24 cellular contexts compared by ENCODE assay signal in the genomic region with DNA sequence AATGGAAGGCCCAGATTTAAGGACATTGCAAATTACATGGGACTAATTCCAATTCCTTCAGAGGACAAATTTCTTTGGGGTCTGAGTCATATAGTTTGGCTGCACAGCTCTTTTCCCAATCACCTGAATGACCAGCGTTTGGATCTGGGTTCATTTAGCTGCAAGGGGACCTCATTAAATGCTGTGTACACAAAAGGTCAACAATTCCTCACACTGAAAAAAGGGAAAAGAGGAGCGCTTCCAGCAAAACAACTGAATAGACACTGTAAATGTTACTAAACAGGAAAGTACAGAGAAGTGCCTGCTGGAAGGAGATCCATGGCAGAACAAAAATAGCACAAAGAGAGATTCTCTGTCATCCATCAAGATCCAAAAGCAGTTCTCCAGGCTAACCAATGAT.
DNase-seq lines count a peak whose midpoint lies in the region; ATAC-seq and TF ChIP-seq lines count a peak whose summit lies in the region.
"Had no signal": no experiment of that assay in that cellular context is flagged by ENCODE, and none has a peak within 500 bp of the region (broad histone marks: within the 10 kb centered on the region; RNA-seq: fewer than 3 reads in every experiment).

No MANE protein-coding gene starts in this region.

- no peak overlapping the region for H2AK5ac ChIP-seq in mesendoderm (ENCODE audit: low read length)

- intact Hi-C loops in esophagus muscularis mucosa (cut with DNase I): no loop called here

- no peak for TF ChIP-seq EP300 in esophagus muscularis mucosa (IDR thresholded peaks at IDR 0.05)

- H3K9me3 ChIP-seq in esophagus muscularis mucosa: no peaks in the 10 kb centered on the region
- H3K9me3 ChIP-seq: BE2C, BLaER1 had no signal

- ATAC-seq in foreskin keratinocyte: no peak
- ATAC-seq: GM12878 had no signal

- no peak overlapping the region for H2BK120ac ChIP-seq in mesendoderm (ENCODE audit: low read depth, low read length)

- no peak overlapping the region for H3K23ac ChIP-seq in mesendoderm (ENCODE audit: low read length)

- DNase-seq in LNCaP clone FGC (ENCODE audit: low read depth) (peak; percentile 76), esophagus muscularis mucosa (ENCODE audit: extremely low spot score) (peak; percentile 17), mesendoderm (no peak), superior temporal gyrus (ENCODE audit: extremely low spot score) (no peak), foreskin keratinocyte (no peak), NCI-H146 (lab: John Stamatoyannopoulos, UW) (no peak), CD1c-positive myeloid dendritic cell (ENCODE audit: extremely low spot score) (no peak)
- DNase-seq: 8988T; ACHN; BE2C; C1 segment of cervical spinal cord; CD4-positive, alpha-beta memory T cell; CD4-positive, CD25-positive, alpha-beta regulatory T cell; CD8-positive, alpha-beta memory T cell; COR-L47; DMS 273 treated with DMSO at 0.1 percent for 48 hours; DMS153; DMS53; DMS79; DND-41; EL; GDM1 had no signal

- H3K79me1 ChIP-seq in mesendoderm (ENCODE audit: low read length): no peaks in the 10 kb centered on the region

- H3K4me3 ChIP-seq in LNCaP clone FGC (ENCODE audit: low read depth, low read length) (no peak overlapping the region), esophagus muscularis mucosa (no peak overlapping the region), mesendoderm (ENCODE audit: low read length) (no peak overlapping the region)
- H3K4me3 ChIP-seq: BLaER1, GM12878 had no signal

- H3K4ac ChIP-seq in mesendoderm (ENCODE audit: low read depth, low read length): no peak overlapping the region

- no peak for TF ChIP-seq POLR2A in esophagus muscularis mucosa (IDR thresholded peaks at IDR 0.05; ENCODE audit: low read depth)

- no peaks in the 10 kb centered on the region for H3K27me3 ChIP-seq in esophagus muscularis mucosa
- no peaks in the 10 kb centered on the region for H3K27me3 ChIP-seq in mesendoderm (ENCODE audit: insufficient read depth, low read length, poor library complexity)
- H3K27me3 ChIP-seq in foreskin keratinocyte: no peaks in the 10 kb centered on the region
- H3K27me3 ChIP-seq: BE2C, BLaER1 had no signal

- no peak overlapping the region for H3K56ac ChIP-seq in mesendoderm (ENCODE audit: low read length)

- H3K36me3 ChIP-seq in esophagus muscularis mucosa (no peaks in the 10 kb centered on the region), mesendoderm (ENCODE audit: control insufficient read depth, insufficient read depth, low read length) (no peaks in the 10 kb centered on the region)
- H3K36me3 ChIP-seq: BE2C, BLaER1 had no signal

- peak overlapping the region; percentile 60 for H3K18ac ChIP-seq in mesendoderm (ENCODE audit: low read length)

- TF ChIP-seq CTCF in LNCaP clone FGC (IDR thresholded peaks at IDR 0.05; ENCODE audit: control insufficient read depth, extremely low read depth, insufficient read depth) (no peak), esophagus muscularis mucosa (IDR thresholded peaks at IDR 0.05) (no peak), foreskin keratinocyte (conservative IDR thresholded peaks at IDR 0.05) (no peak)

- no peak overlapping the region for H2BK5ac ChIP-seq in mesendoderm (ENCODE audit: low read length)

- no peak overlapping the region for H4K5ac ChIP-seq in mesendoderm (ENCODE audit: low read length)

- H3K79me2 ChIP-seq in mesendoderm (ENCODE audit: control insufficient read depth, insufficient read depth, low read length): no peaks in the 10 kb centered on the region

- 65% methylated on average over 2 of the region's 2 CpGs for WGBS in esophagus muscularis mucosa
- WGBS in mesendoderm (ENCODE audit: extremely low coverage, insufficient coverage, low lambda C conversion rate): no CpG with 5 or more reads among the region's 2 CpGs

- no peak overlapping the region for H3K27ac ChIP-seq in esophagus muscularis mucosa (replicated peaks in 1 of 4)
- H3K27ac ChIP-seq in mesendoderm (ENCODE audit: low read depth, low read length): no peak overlapping the region
- no peak overlapping the region for H3K27ac ChIP-seq in foreskin keratinocyte
- H3K27ac ChIP-seq: BLaER1 had no signal

- no peak overlapping the region for H3K9ac ChIP-seq in mesendoderm (ENCODE audit: low read length)
- H3K9ac ChIP-seq: BLaER1 had no signal

- no peak overlapping the region for H3K4me2 ChIP-seq in mesendoderm (ENCODE audit: low read length)
- H3K4me2 ChIP-seq: BLaER1 had no signal

- H3K4me1 ChIP-seq in esophagus muscularis mucosa (no peaks in the 10 kb centered on the region), mesendoderm (ENCODE audit: control insufficient read depth, low read depth, low read length) (peaks cover 4% of the 10 kb centered on the region), foreskin keratinocyte (no peaks in the 10 kb centered on the region)
- H3K4me1 ChIP-seq: BE2C, BLaER1 had no signal

- H2BK15ac ChIP-seq in mesendoderm (replicated peaks; ENCODE audit: low read depth): no peak overlapping the region

- H4K8ac ChIP-seq in mesendoderm (ENCODE audit: low read depth, low read length): peak overlapping the region; percentile 65

Comparison
In these comparisons a context has a peak if more than half of its experiments do, and no peak if none do; other contexts are left out.
1. DNase-seq: peak in LNCaP clone FGC (single experiment) and esophagus muscularis mucosa (single experiment); none in mesendoderm (single experiment), superior temporal gyrus (single experiment), foreskin keratinocyte (0 of 2), NCI-H146 (single experiment) and CD1c-positive myeloid dendritic cell (single experiment).